ENCODE assay signal across 1 cellular context in the genomic region with DNA sequence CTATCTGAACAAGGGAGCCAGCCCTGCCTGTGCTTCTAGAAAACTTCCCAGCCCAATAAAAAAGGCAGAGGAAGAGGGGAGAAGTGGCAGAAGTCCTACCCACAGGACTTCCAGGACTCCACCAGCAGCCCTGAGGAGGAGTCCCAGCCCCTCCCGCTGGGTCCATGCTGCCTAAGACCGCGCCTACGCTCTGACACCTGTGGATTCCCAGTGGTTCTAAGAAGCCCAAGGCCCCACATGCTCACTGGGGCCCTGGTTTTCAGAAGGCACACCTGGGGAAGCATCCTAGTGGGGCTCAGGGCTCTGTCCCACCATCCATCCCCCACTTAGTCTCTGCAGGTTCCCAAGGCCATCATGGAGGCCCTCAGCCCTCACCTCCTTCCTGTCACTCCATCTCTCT.
TF ChIP-seq lines count a peak whose summit lies in the region.

No MANE protein-coding gene starts in this region.

TF ChIP-seq in GM12878, 131 proteins besides CTCF, POLR2A, EP300 and RAD21 (continued from another document):
- no peak for TF ChIP-seq SMC3 (IDR thresholded peaks at IDR 0.05; ENCODE audit: borderline replicate concordance, low read length)
- no peak for TF ChIP-seq SUPT20H (IDR thresholded peaks at IDR 0.05; ENCODE audit: borderline replicate concordance, control insufficient read depth, low read depth, low read length)
- TF ChIP-seq, protein P1, sequence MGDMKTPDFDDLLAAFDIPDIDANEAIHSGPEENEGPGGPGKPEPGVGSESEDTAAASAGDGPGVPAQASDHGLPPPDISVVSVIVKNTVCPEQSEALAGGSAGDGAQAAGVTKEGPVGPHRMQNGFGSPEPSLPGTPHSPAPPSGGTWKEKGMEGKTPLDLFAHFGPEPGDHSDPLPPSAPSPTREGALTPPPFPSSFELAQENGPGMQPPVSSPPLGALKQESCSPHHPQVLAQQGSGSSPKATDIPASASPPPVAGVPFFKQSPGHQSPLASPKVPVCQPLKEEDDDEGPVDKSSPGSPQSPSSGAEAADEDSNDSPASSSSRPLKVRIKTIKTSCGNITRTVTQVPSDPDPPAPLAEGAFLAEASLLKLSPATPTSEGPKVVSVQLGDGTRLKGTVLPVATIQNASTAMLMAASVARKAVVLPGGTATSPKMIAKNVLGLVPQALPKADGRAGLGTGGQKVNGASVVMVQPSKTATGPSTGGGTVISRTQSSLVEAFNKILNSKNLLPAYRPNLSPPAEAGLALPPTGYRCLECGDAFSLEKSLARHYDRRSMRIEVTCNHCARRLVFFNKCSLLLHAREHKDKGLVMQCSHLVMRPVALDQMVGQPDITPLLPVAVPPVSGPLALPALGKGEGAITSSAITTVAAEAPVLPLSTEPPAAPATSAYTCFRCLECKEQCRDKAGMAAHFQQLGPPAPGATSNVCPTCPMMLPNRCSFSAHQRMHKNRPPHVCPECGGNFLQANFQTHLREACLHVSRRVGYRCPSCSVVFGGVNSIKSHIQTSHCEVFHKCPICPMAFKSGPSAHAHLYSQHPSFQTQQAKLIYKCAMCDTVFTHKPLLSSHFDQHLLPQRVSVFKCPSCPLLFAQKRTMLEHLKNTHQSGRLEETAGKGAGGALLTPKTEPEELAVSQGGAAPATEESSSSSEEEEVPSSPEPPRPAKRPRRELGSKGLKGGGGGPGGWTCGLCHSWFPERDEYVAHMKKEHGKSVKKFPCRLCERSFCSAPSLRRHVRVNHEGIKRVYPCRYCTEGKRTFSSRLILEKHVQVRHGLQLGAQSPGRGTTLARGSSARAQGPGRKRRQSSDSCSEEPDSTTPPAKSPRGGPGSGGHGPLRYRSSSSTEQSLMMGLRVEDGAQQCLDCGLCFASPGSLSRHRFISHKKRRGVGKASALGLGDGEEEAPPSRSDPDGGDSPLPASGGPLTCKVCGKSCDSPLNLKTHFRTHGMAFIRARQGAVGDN (IDR thresholded peaks at IDR 0.05) = no peak
- no peak for TF ChIP-seq SIX5 (IDR thresholded peaks at IDR 0.05; ENCODE audit: low read depth, low read length, severe bottlenecking)
- no peak for TF ChIP-seq PML (IDR thresholded peaks at IDR 0.05; ENCODE audit: low read length)
- no peak for TF ChIP-seq HDAC6 (IDR thresholded peaks at IDR 0.05; ENCODE audit: unreplicated experiment)
- TF ChIP-seq, protein P2, sequence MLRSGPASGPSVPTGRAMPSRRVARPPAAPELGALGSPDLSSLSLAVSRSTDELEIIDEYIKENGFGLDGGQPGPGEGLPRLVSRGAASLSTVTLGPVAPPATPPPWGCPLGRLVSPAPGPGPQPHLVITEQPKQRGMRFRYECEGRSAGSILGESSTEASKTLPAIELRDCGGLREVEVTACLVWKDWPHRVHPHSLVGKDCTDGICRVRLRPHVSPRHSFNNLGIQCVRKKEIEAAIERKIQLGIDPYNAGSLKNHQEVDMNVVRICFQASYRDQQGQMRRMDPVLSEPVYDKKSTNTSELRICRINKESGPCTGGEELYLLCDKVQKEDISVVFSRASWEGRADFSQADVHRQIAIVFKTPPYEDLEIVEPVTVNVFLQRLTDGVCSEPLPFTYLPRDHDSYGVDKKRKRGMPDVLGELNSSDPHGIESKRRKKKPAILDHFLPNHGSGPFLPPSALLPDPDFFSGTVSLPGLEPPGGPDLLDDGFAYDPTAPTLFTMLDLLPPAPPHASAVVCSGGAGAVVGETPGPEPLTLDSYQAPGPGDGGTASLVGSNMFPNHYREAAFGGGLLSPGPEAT (IDR thresholded peaks at IDR 0.05; ENCODE audit: low read depth) = no peak
- no peak for TF ChIP-seq TCF7 (IDR thresholded peaks at IDR 0.05; ENCODE audit: borderline replicate concordance)
- TF ChIP-seq POU2F2 (IDR thresholded peaks at IDR 0.05; ENCODE audit: borderline replicate concordance, low read depth, low read length) = no peak
TF ChIP-seq in GM12878: peak in this region for 0.
